12 cellular contexts compared by ENCODE assay signal in the genomic region with DNA sequence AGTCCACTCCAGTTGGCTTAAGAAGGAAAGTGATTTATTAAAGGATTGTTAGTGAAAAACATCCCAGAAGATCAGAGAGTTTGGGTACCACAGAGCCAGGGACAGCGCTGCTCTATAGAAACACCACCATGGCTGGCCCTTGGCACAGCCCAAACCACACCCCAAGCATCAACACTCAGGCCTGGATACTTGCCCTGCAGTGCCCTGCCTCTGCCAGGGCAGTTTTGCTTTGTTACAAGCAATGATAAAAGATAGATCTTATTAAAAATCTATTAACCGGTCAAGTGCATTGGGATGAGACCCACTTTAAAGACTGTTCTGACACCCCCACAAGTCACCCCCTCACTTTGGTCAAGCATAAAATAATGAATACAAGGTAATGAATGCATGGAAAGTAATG. TPM values are rescaled to one million over a fixed set of nuclear protein-coding genes. Genes with fewer than 3 reads are reported as not detected.
DNase-seq lines count a peak whose midpoint lies in the region; ATAC-seq lines count a peak whose summit lies in the region.
"Had no signal": no experiment of that assay in that cellular context is flagged by ENCODE, and none has a peak within 500 bp of the region (broad histone marks: within the 10 kb centered on the region; RNA-seq: fewer than 3 reads in every experiment).

No MANE protein-coding gene starts in this region.

- DNase-seq in CD4-positive, alpha-beta memory T cell: no peak
- DNase-seq in activated naive CD8-positive, alpha-beta T cell treated with anti-CD3 and anti-CD28 coated beads for 36 hours: no peak
- DNase-seq in memory B cell (ENCODE audit: low spot score in 2 of 2) (no peak), SW 1271 (lab: John Stamatoyannopoulos, UW) (no peak), MV-4-11 (lab: John Stamatoyannopoulos, UW) (no peak)
- no peak for DNase-seq in activated CD8-positive, alpha-beta T cell treated with anti-CD3 and anti-CD28 coated beads, Interleukin-2, amount 10 ng/mL, durations not matched to agents 7 days and 5 days
- DNase-seq: Caco-2, GM23248 had no signal

- H3K27ac ChIP-seq in CD4-positive, alpha-beta memory T cell (ENCODE audit: low read depth, low read length): no peak overlapping the region
- H3K27ac ChIP-seq: BLaER1 treated with 17β-estradiol and CSF1 and Interleukin-3, amounts not matched to agents 10 nM and 100 nM; GM23248 had no signal

- no peak for ATAC-seq in memory B cell (ENCODE audit: low read depth)
- no peak for ATAC-seq in activated CD8-positive, alpha-beta T cell treated with anti-CD3 and anti-CD28 coated beads, Interleukin-2, amount 10 ng/mL, durations not matched to agents 7 days and 5 days
- ATAC-seq: HepG2 had no signal

- peaks cover 11 to 38% of the 10 kb centered on the region in 2 donors for H3K36me3 Mint-ChIP-seq in CD4-positive, alpha-beta memory T cell
- H3K36me3 Mint-ChIP-seq in activated naive CD8-positive, alpha-beta T cell treated with anti-CD3 and anti-CD28 coated beads for 36 hours: peaks cover 9% of the 10 kb centered on the region
- H3K36me3 Mint-ChIP-seq in memory B cell: peaks cover 10% of the 10 kb centered on the region
- H3K36me3 Mint-ChIP-seq in activated CD8-positive, alpha-beta T cell treated with anti-CD3 and anti-CD28 coated beads, Interleukin-2, amount 10 ng/mL, durations not matched to agents 7 days and 5 days (ENCODE audit: low read depth): peaks cover 30% of the 10 kb centered on the region

- no peaks in the 10 kb centered on the region for H3K9me3 ChIP-seq in CD4-positive, alpha-beta memory T cell (ENCODE audit: control insufficient read depth in 1 of 2, low read length in 2 of 2)
- H3K9me3 ChIP-seq: BLaER1 treated with 17β-estradiol and CSF1 and Interleukin-3, amounts not matched to agents 10 nM and 100 nM; Caco-2; HAP-1 had no signal

- H3K4me3 Mint-ChIP-seq in CD4-positive, alpha-beta memory T cell: no peak overlapping the region
- no peak overlapping the region for H3K4me3 Mint-ChIP-seq in activated naive CD8-positive, alpha-beta T cell treated with anti-CD3 and anti-CD28 coated beads for 36 hours
- no peak overlapping the region for H3K4me3 Mint-ChIP-seq in memory B cell
- H3K4me3 Mint-ChIP-seq in activated CD8-positive, alpha-beta T cell treated with anti-CD3 and anti-CD28 coated beads, Interleukin-2, amount 10 ng/mL, durations not matched to agents 7 days and 5 days: no peak overlapping the region
- H3K4me3 Mint-ChIP-seq: B cell had no signal

- H3K27me3 Mint-ChIP-seq in CD4-positive, alpha-beta memory T cell: no peaks in the 10 kb centered on the region
- H3K27me3 Mint-ChIP-seq in activated naive CD8-positive, alpha-beta T cell treated with anti-CD3 and anti-CD28 coated beads for 36 hours: no peaks in the 10 kb centered on the region
- no peaks in the 10 kb centered on the region for H3K27me3 Mint-ChIP-seq in memory B cell
- no peaks in the 10 kb centered on the region for H3K27me3 Mint-ChIP-seq in activated CD8-positive, alpha-beta T cell treated with anti-CD3 and anti-CD28 coated beads, Interleukin-2, amount 10 ng/mL, durations not matched to agents 7 days and 5 days (ENCODE audit: low read depth)
- H3K27me3 Mint-ChIP-seq: B cell had no signal

- H3K36me3 ChIP-seq in CD4-positive, alpha-beta memory T cell (ENCODE audit: insufficient read depth, low read length): peaks cover 11% of the 10 kb centered on the region
- H3K36me3 ChIP-seq: HAP-1 had no signal

- peak overlapping the region in 4 of 7 donors; percentile 22 to 60 (median 48) for H3K27ac Mint-ChIP-seq in CD4-positive, alpha-beta memory T cell
- H3K27ac Mint-ChIP-seq in activated naive CD8-positive, alpha-beta T cell treated with anti-CD3 and anti-CD28 coated beads for 36 hours: peak overlapping the region; percentile 3
- H3K27ac Mint-ChIP-seq in memory B cell: peak overlapping the region; percentile 70
- H3K27ac Mint-ChIP-seq in activated CD8-positive, alpha-beta T cell treated with anti-CD3 and anti-CD28 coated beads, Interleukin-2, amount 10 ng/mL, durations not matched to agents 7 days and 5 days: no peak overlapping the region
- H3K27ac Mint-ChIP-seq: B cell had no signal

- CTCF ChIA-PET in CD4-positive, alpha-beta memory T cell (lab: Charles Lee; ENCODE audit: partially characterized antibody): interaction anchor here (1.7 kb wide), 1 partner anchor 13 kb away, joined by 9 read pairs; no protein-coding TSS in a partner anchor
- CTCF ChIA-PET in activated CD8-positive, alpha-beta T cell treated with anti-CD3 and anti-CD28 coated beads, Interleukin-2, amount 10 ng/mL, durations not matched to agents 7 days and 5 days (lab: Charles Lee): no interaction called here

- no peaks in the 10 kb centered on the region for H3K9me3 Mint-ChIP-seq in CD4-positive, alpha-beta memory T cell
- H3K9me3 Mint-ChIP-seq in activated naive CD8-positive, alpha-beta T cell treated with anti-CD3 and anti-CD28 coated beads for 36 hours: no peaks in the 10 kb centered on the region
- no peaks in the 10 kb centered on the region for H3K9me3 Mint-ChIP-seq in memory B cell
- no peaks in the 10 kb centered on the region for H3K9me3 Mint-ChIP-seq in activated CD8-positive, alpha-beta T cell treated with anti-CD3 and anti-CD28 coated beads, Interleukin-2, amount 10 ng/mL, durations not matched to agents 7 days and 5 days (ENCODE audit: insufficient read depth)

- H3K4me3 ChIP-seq in CD4-positive, alpha-beta memory T cell (ENCODE audit: low read length in 2 of 2): no peak overlapping the region
- H3K4me3 ChIP-seq: BLaER1 treated with 17β-estradiol and CSF1 and Interleukin-3, amounts not matched to agents 10 nM and 100 nM; GM23248; HAP-1 had no signal

- POLR2A ChIA-PET in CD4-positive, alpha-beta memory T cell (lab: Charles Lee; ENCODE audit: partially characterized antibody): no interaction called here
- POLR2A ChIA-PET in activated CD8-positive, alpha-beta T cell treated with anti-CD3 and anti-CD28 coated beads, Interleukin-2, amount 10 ng/mL, durations not matched to agents 7 days and 5 days (lab: Charles Lee): no interaction called here

- H3K4me1 ChIP-seq in CD4-positive, alpha-beta memory T cell (ENCODE audit: insufficient read depth, low read length): no peaks in the 10 kb centered on the region
- H3K4me1 ChIP-seq: Caco-2, HAP-1 had no signal

- H3K4me1 Mint-ChIP-seq in CD4-positive, alpha-beta memory T cell: peaks cover 0 to 9% (median under 1%) of the 10 kb centered on the region in 4 donors
- peaks cover 14% of the 10 kb centered on the region for H3K4me1 Mint-ChIP-seq in activated naive CD8-positive, alpha-beta T cell treated with anti-CD3 and anti-CD28 coated beads for 36 hours
- H3K4me1 Mint-ChIP-seq in memory B cell: peaks cover 4% of the 10 kb centered on the region
- H3K4me1 Mint-ChIP-seq in activated CD8-positive, alpha-beta T cell treated with anti-CD3 and anti-CD28 coated beads, Interleukin-2, amount 10 ng/mL, durations not matched to agents 7 days and 5 days (ENCODE audit: low read depth): peaks cover 10% of the 10 kb centered on the region

- intact Hi-C loops in CD4-positive, alpha-beta memory T cell (cut with micrococcal nuclease): loop anchor here (10.0 kb wide), 1 partner anchor 72 kb away; a partner anchor contains a TSS

- no peaks in the 10 kb centered on the region for H3K27me3 ChIP-seq in CD4-positive, alpha-beta memory T cell (ENCODE audit: insufficient read depth, low read length)
- H3K27me3 ChIP-seq: BLaER1 treated with 17β-estradiol and CSF1 and Interleukin-3, amounts not matched to agents 10 nM and 100 nM had no signal

RNA-seq across cellular contexts. Expression of a gene that starts 56.6 kb away (rescaled TPM):
- 10 to 100 TPM; 90.3 to 94.7 TPM for total RNA-seq in CD4-positive, alpha-beta memory T cell
- polyA plus RNA-seq in CD4-positive, alpha-beta memory T cell: 10 to 100 TPM in 1 of 2 donors, under 1 TPM in 1; 0.55 to 10.4 TPM
- total RNA-seq in activated naive CD8-positive, alpha-beta T cell treated with anti-CD3 and anti-CD28 coated beads for 36 hours: 10 to 100 TPM; 55.7 to 56.2 TPM
- 100 to 1,000 TPM; 158 to 162 TPM for total RNA-seq in activated CD8-positive, alpha-beta T cell treated with anti-CD3 and anti-CD28 coated beads, Interleukin-2, amount 10 ng/mL, durations not matched to agents 7 days and 5 days
- total RNA-seq: GM23248 had no signal
